ENCODE assay signal across 23 cellular contexts in genomic region chr9:23552876-23553275, GRCh38.
DNase-seq lines count a peak whose midpoint lies in the region; ATAC-seq and TF ChIP-seq lines count a peak whose summit lies in the region.
"Had no signal": no experiment of that assay in that cellular context is flagged by ENCODE, and none has a peak within 500 bp of the region (broad histone marks: within the 10 kb centered on the region; RNA-seq: fewer than 3 reads in every experiment).

No MANE protein-coding gene starts in this region.

- BruUV-seq in PC-9 (replicated peaks; lab: Mats Ljungman, UMichigan), result no TSS peak

- H4K20me1 ChIP-seq in Karpas-422 (ENCODE audit: insufficient read depth, low read depth, low read length) (no peaks in the 10 kb centered on the region), PC-9 (ENCODE audit: insufficient read depth) (no peaks in the 10 kb centered on the region)
- H4K20me1 ChIP-seq: BLaER1 treated with 17β-estradiol and CSF1 and Interleukin-3, amounts not matched to agents 10 nM and 100 nM had no signal

- POLR2A ChIA-PET in PC-9 (lab: Charles Lee; ENCODE audit: unreplicated experiment), result no interaction called here

- H3F3A ChIP-seq in PC-9 (ENCODE audit: insufficient read depth, low read depth), result no peaks in the 10 kb centered on the region

- TF ChIP-seq POLR2A in esophagus squamous epithelium (IDR thresholded peaks at IDR 0.05), result no peak

- peaks cover 54% of the 10 kb centered on the region for H3K4me1 ChIP-seq in Karpas-422 (ENCODE audit: low read length)
- no peaks in the 10 kb centered on the region for H3K4me1 ChIP-seq in esophagus squamous epithelium
- peaks cover 6% of the 10 kb centered on the region; the same call in 1 of the 2 replicates for H3K4me1 ChIP-seq in PC-9 (replicated peaks; ENCODE audit: insufficient read depth)
- H3K4me1 ChIP-seq: A549; BE2C; BLaER1 treated with 17β-estradiol and CSF1 and Interleukin-3, amounts not matched to agents 10 nM and 100 nM had no signal

- H3K36me3 ChIP-seq in Karpas-422 (ENCODE audit: insufficient read depth, low read length) (no peaks in the 10 kb centered on the region), esophagus squamous epithelium (no peaks in the 10 kb centered on the region), PC-9 (ENCODE audit: low read depth) (no peaks in the 10 kb centered on the region)
- H3K36me3 ChIP-seq: BE2C; BLaER1 treated with 17β-estradiol and CSF1 and Interleukin-3, amounts not matched to agents 10 nM and 100 nM had no signal

- H3K4me3 Mint-ChIP-seq in T-helper 17 cell, result no peak overlapping the region
- H3K4me3 Mint-ChIP-seq: CD14-positive monocyte; CD4-positive, alpha-beta T cell; CD8-positive, alpha-beta memory T cell had no signal

- H3K27me3 Mint-ChIP-seq in T-helper 17 cell, result no peaks in the 10 kb centered on the region
- H3K27me3 Mint-ChIP-seq: CD4-positive, alpha-beta T cell; CD8-positive, alpha-beta memory T cell had no signal

- H3K4me2 ChIP-seq in Karpas-422 (ENCODE audit: low read depth, low read length, poor library complexity, severe bottlenecking), result no peak overlapping the region
- no peak overlapping the region for H3K4me2 ChIP-seq in PC-9
- H3K4me2 ChIP-seq: A549; BLaER1 treated with 17β-estradiol and CSF1 and Interleukin-3, amounts not matched to agents 10 nM and 100 nM had no signal

- no peak overlapping the region for H3K27ac Mint-ChIP-seq in T-helper 17 cell
- H3K27ac Mint-ChIP-seq: CD14-positive monocyte; CD4-positive, alpha-beta T cell; CD8-positive, alpha-beta memory T cell had no signal

- H3K27ac ChIP-seq in Karpas-422 (ENCODE audit: low read length) (no peak overlapping the region), dorsolateral prefrontal cortex (peak overlapping the region in 30 of 59 donors; percentile 2 to 65 (median 38)), esophagus squamous epithelium (no peak overlapping the region), PC-9 (no peak overlapping the region)
- H3K27ac ChIP-seq: A549; BLaER1 treated with 17β-estradiol and CSF1 and Interleukin-3, amounts not matched to agents 10 nM and 100 nM had no signal

- H3K27me3 ChIP-seq in Karpas-422 (ENCODE audit: low read length), result no peaks in the 10 kb centered on the region
- no peaks in the 10 kb centered on the region for H3K27me3 ChIP-seq in dorsolateral prefrontal cortex
- no peaks in the 10 kb centered on the region for H3K27me3 ChIP-seq in esophagus squamous epithelium
- no peaks in the 10 kb centered on the region for H3K27me3 ChIP-seq in PC-9 (ENCODE audit: insufficient read depth, low read depth)
- H3K27me3 ChIP-seq: BE2C; BLaER1 treated with 17β-estradiol and CSF1 and Interleukin-3, amounts not matched to agents 10 nM and 100 nM had no signal

- no peak overlapping the region for H3K9ac ChIP-seq in Karpas-422 (ENCODE audit: low read length)
- H3K9ac ChIP-seq: BLaER1 treated with 17β-estradiol and CSF1 and Interleukin-3, amounts not matched to agents 10 nM and 100 nM had no signal

- H3K9me2 ChIP-seq in Karpas-422 (replicated peaks; ENCODE audit: insufficient read depth, low read length) (no peaks in the 10 kb centered on the region), PC-9 (ENCODE audit: insufficient read depth) (no peaks in the 10 kb centered on the region)

- H3K36me3 Mint-ChIP-seq in T-helper 17 cell (ENCODE audit: low read depth), result no peaks in the 10 kb centered on the region
- H3K36me3 Mint-ChIP-seq: CD14-positive monocyte; CD8-positive, alpha-beta memory T cell had no signal

- TF ChIP-seq CTCF in dorsolateral prefrontal cortex (IDR thresholded peaks at IDR 0.05 in 54 of 56, conservative IDR thresholded peaks at IDR 0.05 in 2 of 56; ENCODE audit: low read depth in 1 of 56, partially characterized antibody in 56 of 56) (no peak), esophagus squamous epithelium (IDR thresholded peaks at IDR 0.05) (no peak), PC-9 (conservative IDR thresholded peaks at IDR 0.05) (no peak)

- H2AFZ ChIP-seq in Karpas-422 (ENCODE audit: low read length) (0 out of 2 replicates have a peak overlapping the region, but pooled peaks have one; percentile 37), PC-9 (no peak overlapping the region)

- H3K4me3 ChIP-seq in Karpas-422 (ENCODE audit: low read length) (no peak overlapping the region), dorsolateral prefrontal cortex (peak overlapping the region in 2 of 59 donors; percentile 5 to 7), esophagus squamous epithelium (no peak overlapping the region), PC-9 (no peak overlapping the region)
- H3K4me3 ChIP-seq: A549; BLaER1 treated with 17β-estradiol and CSF1 and Interleukin-3, amounts not matched to agents 10 nM and 100 nM; GM12878 had no signal

- H3K9me3 ChIP-seq in Karpas-422 (ENCODE audit: low read length) (no peaks in the 10 kb centered on the region), esophagus squamous epithelium (no peaks in the 10 kb centered on the region), PC-9 (ENCODE audit: insufficient read depth, low read depth) (no peaks in the 10 kb centered on the region), T-helper 17 cell (ENCODE audit: control insufficient read depth, low read length, poor library complexity, severe bottlenecking) (peaks cover 2% of the 10 kb centered on the region)
- H3K9me3 ChIP-seq: A549, BE2C had no signal

- DNase-seq in Karpas-422 (no peak), dorsolateral prefrontal cortex (no peak), head of caudate nucleus (peak in 22 of 42 donors; percentile 5 to 79 (median 44)), esophagus squamous epithelium (lab: John Stamatoyannopoulos, UW) (no peak), PC-9 (no peak), T-helper 17 cell (no peak)
- DNase-seq: 8988T; ACHN; AML-193; BE2C; CD4-positive, alpha-beta T cell; CD8-positive, alpha-beta memory T cell; DMS 273 treated with DMSO at 0.1 percent for 48 hours; DMS79; EL; GDM1; H7 had no signal

- no peaks in the 10 kb centered on the region for H3K79me2 ChIP-seq in Karpas-422 (ENCODE audit: low read length)
- no peaks in the 10 kb centered on the region for H3K79me2 ChIP-seq in PC-9 (ENCODE audit: low read depth)

- no peaks in the 10 kb centered on the region for H3K4me1 Mint-ChIP-seq in T-helper 17 cell
- H3K4me1 Mint-ChIP-seq: CD14-positive monocyte; CD8-positive, alpha-beta memory T cell had no signal

- ATAC-seq in T-helper 17 cell (no peak), GM18873 (IDR thresholded peaks at IDR 0.05; ENCODE audit: low FRiP score, unreplicated experiment) (no peak)
- ATAC-seq: A549, GM12878, HCT116 had no signal

- CTCF ChIA-PET in PC-9 (lab: Charles Lee), result no interaction called here

- WGBS in esophagus squamous epithelium, 2 donors, result 86 to 88% methylated on average over 3 of the region's 3 CpGs

- intact Hi-C loops in dorsolateral prefrontal cortex (cut with DNase I) (no loop called here), head of caudate nucleus (cut with DNase I) (no loop called here), esophagus squamous epithelium (cut with DNase I) (no loop called here), PC-9 (cut with micrococcal nuclease; ENCODE audit: unreplicated experiment) (no loop called here)

Comparison
In these comparisons a context has a peak if more than half of its experiments do, and no peak if none do; other contexts are left out.
1. DNase-seq: peak in head of caudate nucleus (22 of 42); none in Karpas-422 (single experiment), dorsolateral prefrontal cortex (0 of 10), esophagus squamous epithelium (single experiment), PC-9 (0 of 2) and T-helper 17 cell (0 of 3).
2. H3K27ac ChIP-seq: peak in dorsolateral prefrontal cortex (30 of 59); none in Karpas-422 (single experiment), esophagus squamous epithelium (0 of 4) and PC-9 (single experiment).